In the genomic region with DNA sequence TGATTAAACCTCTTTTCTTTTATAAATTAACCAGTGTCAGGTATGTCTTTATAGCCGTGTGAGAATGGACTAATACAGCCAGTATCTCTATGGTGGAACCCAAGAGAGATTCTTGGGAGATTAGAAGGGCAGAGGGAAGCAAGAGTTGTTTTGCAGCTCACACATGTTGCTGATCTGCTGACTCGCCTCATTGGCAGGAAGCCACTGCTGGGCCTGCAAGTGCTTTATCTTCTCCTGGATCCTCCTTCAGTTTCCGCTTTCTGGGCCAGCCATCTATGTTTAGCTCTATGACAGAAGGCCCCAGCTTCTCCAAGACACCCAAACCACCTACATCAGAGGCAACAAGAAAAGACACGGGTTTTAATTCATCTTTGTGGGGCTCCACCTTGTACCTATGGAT, we compare ENCODE assay signal across 11 cellular contexts. TPM values are rescaled to one million over a fixed set of nuclear protein-coding genes. Genes with fewer than 3 reads are reported as not detected.
DNase-seq lines count a peak whose midpoint lies in the region; ATAC-seq and TF ChIP-seq lines count a peak whose summit lies in the region.
"Had no signal": no experiment of that assay in that cellular context is flagged by ENCODE, and none has a peak within 500 bp of the region (broad histone marks: within the 10 kb centered on the region; RNA-seq: fewer than 3 reads in every experiment).

No MANE protein-coding gene starts in this region.

- H3F3A ChIP-seq in MM.1S (ENCODE audit: insufficient read depth, low read length) = no peaks in the 10 kb centered on the region

- H3K9me2 ChIP-seq in MM.1S (replicated peaks; ENCODE audit: insufficient read depth, low read length) = no peaks in the 10 kb centered on the region

- no peak for ATAC-seq in HG02588 (IDR thresholded peaks at IDR 0.05; ENCODE audit: unreplicated experiment)
- ATAC-seq in activated CD4-positive, CD25-positive, alpha-beta regulatory T cell treated with anti-CD3 and anti-CD28 coated beads, Interleukin-2, amount 50 U/mL, for 24 hours = no peak

- no peak overlapping the region for H3K4me2 ChIP-seq in MM.1S (ENCODE audit: low read depth, low read length)

- CTCF ChIA-PET in RWPE1 (lab: Yijun Ruan, JAX) = interaction anchor here (0.7 kb wide), 1 partner anchor 25 kb away, joined by 3 read pairs; no protein-coding TSS in a partner anchor

- WGBS in lower leg skin, 2 donors = 35 to 40% methylated on average over 4 of the region's 4 CpGs

- H3K9me3 ChIP-seq in MM.1S (replicated peaks; ENCODE audit: insufficient read depth, low read length) (no peaks in the 10 kb centered on the region), colonic mucosa (no peaks in the 10 kb centered on the region)

- H3K27me3 ChIP-seq in MM.1S (replicated peaks; ENCODE audit: insufficient read depth, low read length) (no peaks in the 10 kb centered on the region), colonic mucosa (no peaks in the 10 kb centered on the region)

- no peak for TF ChIP-seq POLR2A in lower leg skin (IDR thresholded peaks at IDR 0.05)

- H3K27ac ChIP-seq in MM.1S (ENCODE audit: low read length) (no peak overlapping the region), colonic mucosa (no peak overlapping the region), RWPE1 (no peak overlapping the region)

- H3K36me3 ChIP-seq in MM.1S (replicated peaks; ENCODE audit: insufficient read depth, low read length) (no peaks in the 10 kb centered on the region), colonic mucosa (no peaks in the 10 kb centered on the region)

- TF ChIP-seq CTCF in MM.1S (IDR thresholded peaks at IDR 0.05; ENCODE audit: low read length) (no peak), colonic mucosa (IDR thresholded peaks at IDR 0.05) (no peak), lower leg skin (IDR thresholded peaks at IDR 0.05) (no peak), RWPE1 (conservative IDR thresholded peaks at IDR 0.05; ENCODE audit: low read depth) (no peak)

- no peaks in the 10 kb centered on the region for H3K4me1 ChIP-seq in MM.1S (ENCODE audit: low read length)
- no peaks in the 10 kb centered on the region for H3K4me1 ChIP-seq in colonic mucosa

- H3K9ac ChIP-seq in MM.1S (ENCODE audit: low read length) (no peak overlapping the region), colonic mucosa (ENCODE audit: low read depth in 2 of 2, low read length in 2 of 2) (no peak overlapping the region)

- H2AFZ ChIP-seq in MM.1S (ENCODE audit: low read length) = no peak overlapping the region

- DNase-seq in A172 (ENCODE audit: low spot score) (peak; percentile 48), MM.1S (peak; percentile 34), colonic mucosa (peak; percentile 59), lower leg skin (ENCODE audit: low spot score in 2 of 2) (peak; percentile 86 to 96), NCI-H2081 treated with DMSO at 0.1 percent for 48 hours (lab: John Stamatoyannopoulos, UW) (no peak), RWPE1 (ENCODE audit: low spot score) (no peak)
- DNase-seq: ACHN, NCI-H2107 had no signal

- H3K4me3 ChIP-seq in MM.1S (ENCODE audit: low read length) (no peak overlapping the region), colonic mucosa (no peak overlapping the region), lower leg skin (ENCODE audit: low read depth, poor library complexity, severe bottlenecking) (no peak overlapping the region)

- POLR2A ChIA-PET in RWPE1 (lab: Yijun Ruan, JAX; ENCODE audit: low non-redundant PET) = no interaction called here

- H4K20me1 ChIP-seq in MM.1S (ENCODE audit: insufficient read depth, low read length) = no peaks in the 10 kb centered on the region

- H3K79me2 ChIP-seq in MM.1S (ENCODE audit: low read length) = no peaks in the 10 kb centered on the region

- intact Hi-C loops in colonic mucosa (cut with DNase I) (no loop called here), lower leg skin (cut with DNase I; ENCODE audit: low total_unique reads) (no loop called here)

RNA-seq across cellular contexts. Expression of gene GALNT15, which starts 23.4 kb away (rescaled TPM):
- total RNA-seq in A172 (2014; rRNA removed; shearing (Covaris generic)) = not detected in 2 replicates
- total RNA-seq in colonic mucosa = 1 to 10 TPM; 2.1 to 4.5 TPM
- 100 to 1,000 TPM in 1 of 4 donors, 10 to 100 TPM in 3; 75.3 to 133 (median 84.5) TPM for total RNA-seq in lower leg skin
- total RNA-seq: T-helper 2 cell treated with Interferon-gamma antibody and Interleukin-4, amounts not matched to agents 100 ng/mL and 5 ng/mL, for 36 hours had no signal

Comparison
In these comparisons a context has a peak if more than half of its experiments do, and no peak if none do; other contexts are left out.
1. DNase-seq: peak in A172 (single experiment), MM.1S (single experiment), colonic mucosa (single experiment) and lower leg skin (2 of 2); none in NCI-H2081 treated with DMSO at 0.1 percent for 48 hours (single experiment) and RWPE1 (single experiment).
2. RNA of gene GALNT15, which starts 23.4 kb away (total RNA-seq): 75.3 to 133 TPM in lower leg skin; 2.1 to 4.5 TPM in colonic mucosa and not detected in A172; every median in the first group is over 10 times any median in the second.